ENCODE assay signal across 8 cellular contexts in the genomic region with DNA sequence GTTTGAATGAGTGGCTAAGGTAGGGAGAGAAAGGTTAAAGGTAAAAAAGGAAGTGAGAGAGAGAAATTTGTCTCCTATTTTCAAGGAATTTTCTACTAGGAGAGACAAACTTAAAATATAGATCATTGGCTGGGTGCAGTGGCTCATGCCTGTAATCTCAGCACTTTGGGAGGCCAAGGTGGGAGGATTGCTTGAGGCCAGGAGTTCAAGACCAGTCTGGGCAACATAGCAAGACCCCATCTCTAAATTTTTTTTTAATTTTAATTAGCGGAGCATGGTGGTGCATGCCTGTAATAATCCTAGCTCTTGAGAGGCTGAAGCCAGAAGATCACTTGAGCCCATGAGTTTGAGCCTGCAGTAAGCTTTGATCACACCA. TPM values are rescaled to one million over a fixed set of nuclear protein-coding genes. Genes with fewer than 3 reads are reported as not detected.
"Had no signal": no experiment of that assay in that cellular context is flagged by ENCODE, and none has a peak within 500 bp of the region (broad histone marks: within the 10 kb centered on the region; RNA-seq: fewer than 3 reads in every experiment).

No MANE protein-coding gene starts in this region.

RNA-seq across cellular contexts. Expression of a gene that starts 58.1 kb away (rescaled TPM):
- total RNA-seq: gastrocnemius medialis, glomerular endothelial cell, left lobe of liver, mesothelial cell of epicardium, osteocyte, pulmonary artery endothelial cell, smooth muscle cell, upper lobe of left lung had no signal
